Comparison of ENCODE assay signal across 8 cellular contexts in genomic region chr12:14629832-14630688, GRCh38.
DNase-seq lines count a peak whose midpoint lies in the region; ATAC-seq and TF ChIP-seq lines count a peak whose summit lies in the region.

No MANE protein-coding gene starts in this region.

- no peak overlapping the region for H3K27ac Mint-ChIP-seq in activated T-helper 2 cell treated with anti-CD3 and anti-CD28 coated beads, Interferon-gamma antibody, Interleukin-2, Interleukin-4, amounts not matched to agents 10 μg/mL and 5 μg/mL and 100 μg/mL, durations not matched to agents 14 hours and 24 hours and 36 hours

- H3K4me1 ChIP-seq in Loucy (ENCODE audit: insufficient read depth, low read length, poor library complexity, severe bottlenecking) (no peaks in the 10 kb centered on the region), ovary (ENCODE audit: insufficient read depth) (no peaks in the 10 kb centered on the region), upper lobe of left lung (peaks cover 0 to 3% (median 0%) of the 10 kb centered on the region in 4 donors)

- H3K9me3 Mint-ChIP-seq in activated T-helper 2 cell treated with anti-CD3 and anti-CD28 coated beads, Interferon-gamma antibody, Interleukin-2, Interleukin-4, amounts not matched to agents 10 μg/mL and 5 μg/mL and 100 μg/mL, durations not matched to agents 14 hours and 24 hours and 36 hours, result no peaks in the 10 kb centered on the region

- H3K4me3 Mint-ChIP-seq in activated T-helper 2 cell treated with anti-CD3 and anti-CD28 coated beads, Interferon-gamma antibody, Interleukin-2, Interleukin-4, amounts not matched to agents 10 μg/mL and 5 μg/mL and 100 μg/mL, durations not matched to agents 14 hours and 24 hours and 36 hours (ENCODE audit: low read depth), result no peak overlapping the region

- peaks cover 5% of the 10 kb centered on the region for H3K4me1 Mint-ChIP-seq in activated T-helper 2 cell treated with anti-CD3 and anti-CD28 coated beads, Interferon-gamma antibody, Interleukin-2, Interleukin-4, amounts not matched to agents 10 μg/mL and 5 μg/mL and 100 μg/mL, durations not matched to agents 14 hours and 24 hours and 36 hours (ENCODE audit: low read depth)

- H3K36me3 ChIP-seq in Loucy (ENCODE audit: insufficient read depth, low read length), result no peaks in the 10 kb centered on the region
- H3K36me3 ChIP-seq in ovary, result no peaks in the 10 kb centered on the region
- no peaks in the 10 kb centered on the region for H3K36me3 ChIP-seq in upper lobe of left lung

- H3K27me3 ChIP-seq in Loucy (ENCODE audit: insufficient read depth, low read length, poor library complexity, severe bottlenecking), result no peaks in the 10 kb centered on the region
- no peaks in the 10 kb centered on the region for H3K27me3 ChIP-seq in ovary
- no peaks in the 10 kb centered on the region for H3K27me3 ChIP-seq in upper lobe of left lung

- ATAC-seq in upper lobe of left lung (ENCODE audit: low FRiP score in 2 of 2), result peak; percentile 89 to 98

- no peak overlapping the region for H3K9ac ChIP-seq in Loucy (ENCODE audit: low read depth, low read length, poor library complexity, severe bottlenecking)

- TF ChIP-seq EP300 in ovary (IDR thresholded peaks at IDR 0.05) (no peak), upper lobe of left lung (IDR thresholded peaks at IDR 0.05) (no peak)

- H2AFZ ChIP-seq in Loucy (ENCODE audit: low read length), result no peak overlapping the region

- 20 to 27% (median 21%) methylated on average over 8 of the region's 8 CpGs for WGBS in ovary, 3 donors
- 16 to 20% methylated on average over 8 of the region's 8 CpGs for WGBS in upper lobe of left lung, 2 donors

- no peaks in the 10 kb centered on the region for H3F3A ChIP-seq in Loucy (ENCODE audit: low read depth)

- H3K4me3 ChIP-seq in Loucy (ENCODE audit: low read length, poor library complexity, severe bottlenecking) (no peak overlapping the region), ovary (no peak overlapping the region), upper lobe of left lung (no peak overlapping the region)

- peak; percentile 99 for TF ChIP-seq CTCF in Loucy (conservative IDR thresholded peaks at IDR 0.05; ENCODE audit: low read length)
- peak in 2 of 3 donors; percentile 71 to 79 for TF ChIP-seq CTCF in ovary (IDR thresholded peaks at IDR 0.05)
- TF ChIP-seq CTCF in upper lobe of left lung (IDR thresholded peaks at IDR 0.05), result peak; percentile 82 to 94 (median 90)

- intact Hi-C loops in activated T-helper 2 cell treated with anti-CD3 and anti-CD28 coated beads, Interferon-gamma antibody, Interleukin-2, Interleukin-4, amounts not matched to agents 10 μg/mL and 5 μg/mL and 100 μg/mL, durations not matched to agents 14 hours and 24 hours and 36 hours (cut with micrococcal nuclease), result loop anchor here (1.0 kb wide), 3 partner anchors 34 to 392 kb away; no protein-coding TSS in a partner anchor
- intact Hi-C loops in ovary (cut with DNase I), result no loop called here

- peaks cover 16% of the 10 kb centered on the region for H3K27me3 Mint-ChIP-seq in activated T-helper 2 cell treated with anti-CD3 and anti-CD28 coated beads, Interferon-gamma antibody, Interleukin-2, Interleukin-4, amounts not matched to agents 10 μg/mL and 5 μg/mL and 100 μg/mL, durations not matched to agents 14 hours and 24 hours and 36 hours (ENCODE audit: low read depth)

- H3K9me3 ChIP-seq in Loucy (ENCODE audit: insufficient read depth, low read depth, low read length) (no peaks in the 10 kb centered on the region), ovary (no peaks in the 10 kb centered on the region), upper lobe of left lung (no peaks in the 10 kb centered on the region)

- no peak overlapping the region for H3K4me2 ChIP-seq in Loucy (ENCODE audit: low read depth, low read length, poor library complexity, severe bottlenecking)

- peak; percentile 74 for DNase-seq in GM03348 (ENCODE audit: low spot score)
- peak; percentile 71 for DNase-seq in H4 (ENCODE audit: low spot score)
- DNase-seq in SHP77 treated with DMSO at 0.1 percent for 48 hours (lab: John Stamatoyannopoulos, UW), result peak; percentile 36
- peak; percentile 42 for DNase-seq in activated T-helper 2 cell treated with anti-CD3 and anti-CD28 coated beads, Interferon-gamma antibody, Interleukin-2, Interleukin-4, amounts not matched to agents 10 μg/mL and 5 μg/mL and 100 μg/mL, durations not matched to agents 14 hours and 24 hours and 36 hours (ENCODE audit: low spot score)
- peak; percentile 59 for DNase-seq in foreskin melanocyte
- DNase-seq in ovary, result peak; percentile 13 to 68 (median 43)
- DNase-seq in upper lobe of left lung, result peak in 1 of 2 donors; percentile 67

- no peaks in the 10 kb centered on the region for H3K9me2 ChIP-seq in Loucy (replicated peaks; ENCODE audit: low read depth, low read length)

- no peak for TF ChIP-seq POLR2A in ovary (IDR thresholded peaks at IDR 0.05)
- TF ChIP-seq POLR2A in upper lobe of left lung (IDR thresholded peaks at IDR 0.05), result no peak

- no peaks in the 10 kb centered on the region for H3K36me3 Mint-ChIP-seq in activated T-helper 2 cell treated with anti-CD3 and anti-CD28 coated beads, Interferon-gamma antibody, Interleukin-2, Interleukin-4, amounts not matched to agents 10 μg/mL and 5 μg/mL and 100 μg/mL, durations not matched to agents 14 hours and 24 hours and 36 hours (ENCODE audit: low read depth)

- H4K20me1 ChIP-seq in Loucy (ENCODE audit: insufficient read depth, low read length, poor library complexity, severe bottlenecking), result no peaks in the 10 kb centered on the region

- H3K79me2 ChIP-seq in Loucy (ENCODE audit: insufficient read depth, low read length), result no peaks in the 10 kb centered on the region

- H3K27ac ChIP-seq in ovary, result no peak overlapping the region
- no peak overlapping the region for H3K27ac ChIP-seq in upper lobe of left lung
